ENCODE assay signal across 7 cellular contexts in the genomic region with DNA sequence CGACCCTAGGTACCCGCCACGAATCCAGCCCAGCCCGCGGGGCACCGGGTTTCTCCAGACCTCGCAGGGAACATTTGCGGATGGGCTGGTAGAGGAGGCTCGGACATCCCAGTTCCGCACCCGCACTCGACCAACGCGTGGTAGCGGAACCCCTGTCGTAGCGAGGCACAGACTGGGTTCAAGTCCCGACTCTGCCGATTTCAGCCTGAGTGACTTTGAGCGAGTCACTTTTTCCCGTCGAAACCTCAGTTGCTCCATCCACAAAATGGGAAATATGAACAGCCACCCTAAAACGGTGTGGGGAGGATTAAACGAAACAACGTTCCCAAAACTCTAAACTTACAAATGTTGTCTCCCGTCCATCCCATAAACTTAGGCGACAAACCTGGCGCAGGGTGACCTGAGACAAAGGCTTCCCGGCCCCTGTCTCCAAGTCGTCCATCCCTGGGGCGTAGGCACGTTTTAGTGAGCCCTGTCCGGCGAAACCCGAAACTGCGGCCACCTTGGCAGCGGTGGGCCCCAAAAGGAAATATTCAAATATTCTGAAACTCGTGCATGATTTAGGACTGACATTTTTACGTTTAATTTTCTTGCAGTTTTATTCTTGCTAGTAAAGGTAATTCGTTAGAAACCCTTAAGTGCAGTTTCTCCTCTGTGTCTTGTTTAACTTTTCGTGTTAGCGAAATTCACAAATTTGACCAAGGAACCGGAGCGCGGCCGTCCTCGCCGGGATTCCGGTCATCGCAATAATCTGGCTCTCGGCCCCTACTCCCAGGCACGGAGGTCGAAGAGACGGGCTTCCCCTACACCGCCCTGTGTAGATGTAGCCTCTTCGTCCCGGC. TPM values are rescaled to one million over a fixed set of nuclear protein-coding genes. Genes with fewer than 3 reads are reported as not detected.
DNase-seq lines count a peak whose midpoint lies in the region; ATAC-seq and TF ChIP-seq lines count a peak whose summit lies in the region.

No MANE protein-coding gene starts in this region.

- ATAC-seq in HG02870 (IDR thresholded peaks at IDR 0.05; ENCODE audit: unreplicated experiment), result no peak

- H3K9me3 ChIP-seq in Peyer's patch, result no peaks in the 10 kb centered on the region
- H3K9me3 ChIP-seq in tibial nerve, result no peaks in the 10 kb centered on the region

- DNase-seq in Peyer's patch, result peak; percentile 56 to 70 (median 68)
- peak; percentile 44 for DNase-seq in midbrain (lab: John Stamatoyannopoulos, UW)
- no peak for DNase-seq in tibial nerve (ENCODE audit: low spot score in 2 of 2)
- no peak for DNase-seq in GM19238 (ENCODE audit: insufficient read length, low spot score)

- H3K27ac ChIP-seq in Peyer's patch (peak overlapping the region; percentile 89 to 99 (median 97)), cingulate gyrus (ENCODE audit: low read depth, low read length) (peak overlapping the region; percentile 79), tibial nerve (peak overlapping the region; percentile 71 to 98 (median 97))

- WGBS in tibial nerve, 2 donors, result 4 to 5% methylated on average over 48 to 56 of the region's 57 CpGs

- H3K36me3 ChIP-seq in Peyer's patch, result peaks cover 0 to 10% (median 0%) of the 10 kb centered on the region in 3 donors
- peaks cover 0 to 9% (median 0%) of the 10 kb centered on the region in 3 donors for H3K36me3 ChIP-seq in tibial nerve

- H3K4me1 ChIP-seq in Peyer's patch, result peaks cover 0 to 29% (median 4%) of the 10 kb centered on the region in 4 donors
- peaks cover 0 to 62% (median 21%) of the 10 kb centered on the region in 4 donors for H3K4me1 ChIP-seq in tibial nerve

- TF ChIP-seq POLR2A in GM19193 (IDR thresholded peaks at IDR 0.05; ENCODE audit: extremely low read depth, insufficient read depth, insufficient read length) (peak; percentile 37), Peyer's patch (IDR thresholded peaks at IDR 0.05) (no peak), tibial nerve (IDR thresholded peaks at IDR 0.05) (no peak)

- TF ChIP-seq CTCF in Peyer's patch (IDR thresholded peaks at IDR 0.05) (no peak), tibial nerve (IDR thresholded peaks at IDR 0.05) (no peak)

- H3K27me3 ChIP-seq in Peyer's patch (no peaks in the 10 kb centered on the region), tibial nerve (no peaks in the 10 kb centered on the region)

- H3K4me3 ChIP-seq in Peyer's patch (peak overlapping the region; percentile 87 to 97 (median 94)), tibial nerve (peak overlapping the region; percentile 66 to 92 (median 81))

- no peak for TF ChIP-seq EP300 in tibial nerve (IDR thresholded peaks at IDR 0.05)

RNA-seq across cellular contexts. Expression of a gene that starts 2.0 kb away (rescaled TPM):
- 100 to 1,000 TPM in 3 of 4 donors, 10 to 100 TPM in 1; 69.2 to 297 (median 190) TPM for total RNA-seq in Peyer's patch
- total RNA-seq in tibial nerve, result 100 to 1,000 TPM in 2 of 4 donors, 10 to 100 TPM in 2; 83.9 to 185 (median 116) TPM

RNA-seq across cellular contexts. Expression of a gene that starts 27.0 kb away (rescaled TPM):
- 10 to 100 TPM; 10.7 to 55.0 (median 43.2) TPM for total RNA-seq in Peyer's patch
- 10 to 100 TPM; 10.2 to 19.2 (median 16.5) TPM for total RNA-seq in tibial nerve

RNA-seq across cellular contexts. Expression of a gene that starts 28.4 kb away (rescaled TPM):
- total RNA-seq in Peyer's patch (1 to 10 TPM in 1 of 4 donors, under 1 TPM in 1, not detected in 2; 0.54 to 3.3 TPM), tibial nerve (1 to 10 TPM; 1.3 to 5.7 (median 4.6) TPM)

RNA-seq across cellular contexts. Expression of a gene that starts 45.0 kb away (rescaled TPM):
- total RNA-seq in Peyer's patch (10 to 100 TPM in 2 of 4 donors, 1 to 10 TPM in 2; 8.3 to 41.9 (median 14.5) TPM), tibial nerve (10 to 100 TPM in 3 of 4 donors, 1 to 10 TPM in 1; 7.7 to 50.0 (median 17.6) TPM)

RNA-seq across cellular contexts. Expression of a gene that starts 49.4 kb away (rescaled TPM):
- total RNA-seq in Peyer's patch, result 100 to 1,000 TPM; 106 to 165 (median 109) TPM
- total RNA-seq in tibial nerve, result 100 to 1,000 TPM in 3 of 4 donors, 10 to 100 TPM in 1; 88.8 to 146 (median 141) TPM

Comparison
In these comparisons a context has a peak if more than half of its experiments do, and no peak if none do; other contexts are left out.
1. DNase-seq: peak in Peyer's patch (3 of 3) and midbrain (single experiment); none in tibial nerve (0 of 2) and GM19238 (single experiment).
2. Peak in every context shown above with its lines, with median percentiles within 50 percentile points of each other: H3K27ac ChIP-seq.